ENCODE assay signal across 21 cellular contexts in the genomic region with DNA sequence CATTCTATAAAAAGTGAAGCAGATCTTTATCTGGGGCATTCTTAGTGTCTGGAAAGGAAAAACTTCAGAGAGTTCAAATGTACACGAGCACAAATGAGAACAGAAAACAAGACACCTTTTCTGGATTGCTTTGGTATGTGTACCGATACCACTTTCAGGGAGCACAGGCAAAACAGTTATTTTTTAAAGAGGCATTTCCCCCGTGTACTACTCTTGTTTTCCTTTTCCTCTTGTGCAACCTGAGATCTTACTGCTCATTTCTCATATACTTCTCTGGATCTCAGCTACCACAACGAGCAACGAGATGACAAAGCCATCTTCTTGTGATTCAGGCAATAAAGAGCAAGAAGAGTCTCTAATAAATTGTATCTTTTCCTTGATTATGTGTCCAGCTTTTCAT.
DNase-seq lines count a peak whose midpoint lies in the region; ATAC-seq and TF ChIP-seq lines count a peak whose summit lies in the region.
"Had no signal": no experiment of that assay in that cellular context is flagged by ENCODE, and none has a peak within 500 bp of the region (broad histone marks: within the 10 kb centered on the region; RNA-seq: fewer than 3 reads in every experiment).

No MANE protein-coding gene starts in this region.

- no peaks in the 10 kb centered on the region for H3F3A ChIP-seq in GM23338 (replicated peaks; ENCODE audit: low read depth)

- no peak overlapping the region for H3K9ac ChIP-seq in parathyroid adenoma

- no peaks in the 10 kb centered on the region for H3K27me3 ChIP-seq in GM23338 (ENCODE audit: insufficient read depth)
- no peaks in the 10 kb centered on the region for H3K27me3 ChIP-seq in parathyroid adenoma (ENCODE audit: control insufficient read depth, insufficient read depth, low read length)
- H3K27me3 ChIP-seq: sigmoid colon, suprapubic skin had no signal

- TF ChIP-seq CTCF in GM23338 (conservative IDR thresholded peaks at IDR 0.05; ENCODE audit: low read depth in 2 of 2) (no peak), parathyroid adenoma (IDR thresholded peaks at IDR 0.05) (no peak), GM10266 (IDR thresholded peaks at IDR 0.05; ENCODE audit: control insufficient read depth, insufficient read depth, low read depth, missing control alignments) (no peak)

- peaks cover 100% of the 10 kb centered on the region for H3K79me2 ChIP-seq in GM23338 (replicated peaks; ENCODE audit: insufficient read depth)
- peaks cover 16% of the 10 kb centered on the region for H3K79me2 ChIP-seq in parathyroid adenoma

- H3K27ac Mint-ChIP-seq in activated naive CD8-positive, alpha-beta T cell = peak overlapping the region; percentile 14
- H3K27ac Mint-ChIP-seq in activated naive CD8-positive, alpha-beta T cell treated with anti-CD3 and anti-CD28 coated beads, Interleukin-2, amount 50 U/mL, for 24 hours = no peak overlapping the region
- peak overlapping the region; percentile 72 for H3K27ac Mint-ChIP-seq in GM23338
- H3K27ac Mint-ChIP-seq: brain; T-helper 1 cell treated with Interleukin-12 subunit alpha and Interleukin-12 subunit beta and Interleukin-4 antibody, amounts not matched to agents 30 μg/mL and 1 μg/mL, for 36 hours had no signal

- H3K4me1 ChIP-seq in GM23338 (ENCODE audit: insufficient read depth) (peaks cover 100% of the 10 kb centered on the region), parathyroid adenoma (peaks cover 15% of the 10 kb centered on the region)

- H4K20me1 ChIP-seq in GM23338 (replicated peaks; ENCODE audit: insufficient read depth) = peaks cover 43% of the 10 kb centered on the region

- H3K9me3 ChIP-seq in parathyroid adenoma (ENCODE audit: control insufficient read depth, low read length) = no peaks in the 10 kb centered on the region
- H3K9me3 ChIP-seq: sigmoid colon, suprapubic skin had no signal

- DNase-seq in activated naive CD8-positive, alpha-beta T cell treated with anti-CD3 and anti-CD28 coated beads, Interleukin-2, amount 50 U/mL, for 24 hours = no peak
- no peak for DNase-seq in GM23338 (ENCODE audit: low spot score)
- DNase-seq in amniotic epithelial cell (ENCODE audit: low read depth) = peak; percentile 13
- DNase-seq in GM10266 (ENCODE audit: extremely low spot score) = no peak
- no peak for DNase-seq in mucosa of gallbladder (ENCODE audit: low spot score)
- DNase-seq in SIG-M5 (lab: John Stamatoyannopoulos, UW) = no peak
- DNase-seq: activated CD4-positive, CD25-positive, alpha-beta regulatory T cell; activated naive CD4-positive, alpha-beta T cell; Calu3; hypothalamus; Kasumi-1; NCI-H1694; NCI-H446; sigmoid colon; stimulated activated CD4-positive, alpha-beta T cell treated with anti-CD3 and anti-CD28 coated beads, Interleukin-1b, Interleukin-23, amount 100 ng/mL, for 48 hours had no signal

- H3K27me3 Mint-ChIP-seq in activated naive CD8-positive, alpha-beta T cell = no peaks in the 10 kb centered on the region
- no peaks in the 10 kb centered on the region for H3K27me3 Mint-ChIP-seq in activated naive CD8-positive, alpha-beta T cell treated with anti-CD3 and anti-CD28 coated beads, Interleukin-2, amount 50 U/mL, for 24 hours
- H3K27me3 Mint-ChIP-seq in GM23338 (ENCODE audit: insufficient read depth, low read depth, poor library complexity) = no peaks in the 10 kb centered on the region
- H3K27me3 Mint-ChIP-seq: brain had no signal

- H3K36me3 Mint-ChIP-seq in activated naive CD8-positive, alpha-beta T cell = no peaks in the 10 kb centered on the region
- peaks cover 15% of the 10 kb centered on the region for H3K36me3 Mint-ChIP-seq in activated naive CD8-positive, alpha-beta T cell treated with anti-CD3 and anti-CD28 coated beads, Interleukin-2, amount 50 U/mL, for 24 hours (ENCODE audit: low read depth)
- H3K36me3 Mint-ChIP-seq in GM23338 (ENCODE audit: low read depth) = no peaks in the 10 kb centered on the region
- H3K36me3 Mint-ChIP-seq: brain had no signal

- no peak overlapping the region for H3K27ac ChIP-seq in GM23338 (ENCODE audit: low read depth)
- no peak overlapping the region for H3K27ac ChIP-seq in parathyroid adenoma
- H3K27ac ChIP-seq: sigmoid colon, suprapubic skin had no signal

- H3K9me2 ChIP-seq in GM23338 (ENCODE audit: insufficient read depth) = no peaks in the 10 kb centered on the region

- H3K36me3 ChIP-seq in GM23338 (ENCODE audit: insufficient read depth) (no peaks in the 10 kb centered on the region), parathyroid adenoma (ENCODE audit: control insufficient read depth, insufficient read depth, low read length) (no peaks in the 10 kb centered on the region)
- H3K36me3 ChIP-seq: sigmoid colon, suprapubic skin had no signal

- H2AFZ ChIP-seq in GM23338 (no peak overlapping the region), parathyroid adenoma (no peak overlapping the region)

- H3K4me3 ChIP-seq in GM23338 (no peak overlapping the region), parathyroid adenoma (ENCODE audit: low read depth, low read length) (no peak overlapping the region)
- H3K4me3 ChIP-seq: sigmoid colon, suprapubic skin had no signal

- no peaks in the 10 kb centered on the region for H3K9me3 Mint-ChIP-seq in activated naive CD8-positive, alpha-beta T cell (ENCODE audit: low read depth)
- no peaks in the 10 kb centered on the region for H3K9me3 Mint-ChIP-seq in activated naive CD8-positive, alpha-beta T cell treated with anti-CD3 and anti-CD28 coated beads, Interleukin-2, amount 50 U/mL, for 24 hours
- no peaks in the 10 kb centered on the region for H3K9me3 Mint-ChIP-seq in GM23338
- H3K9me3 Mint-ChIP-seq: brain; T-helper 1 cell treated with Interleukin-12 subunit alpha and Interleukin-12 subunit beta and Interleukin-4 antibody, amounts not matched to agents 30 μg/mL and 1 μg/mL, for 36 hours had no signal

- H3K4me2 ChIP-seq in GM23338 (peak overlapping the region; percentile 14; the same call in 1 of the 2 replicates), parathyroid adenoma (ENCODE audit: low read length) (peak overlapping the region; percentile 5)

- H3K4me1 Mint-ChIP-seq in activated naive CD8-positive, alpha-beta T cell (ENCODE audit: low read depth) = peaks cover 88% of the 10 kb centered on the region
- peaks cover 84% of the 10 kb centered on the region for H3K4me1 Mint-ChIP-seq in activated naive CD8-positive, alpha-beta T cell treated with anti-CD3 and anti-CD28 coated beads, Interleukin-2, amount 50 U/mL, for 24 hours
- peaks cover 91% of the 10 kb centered on the region for H3K4me1 Mint-ChIP-seq in GM23338

- no peak for ATAC-seq in activated naive CD8-positive, alpha-beta T cell treated with anti-CD3 and anti-CD28 coated beads, Interleukin-2, amount 50 U/mL, for 24 hours
- ATAC-seq in GM23338 = no peak
- ATAC-seq: Right ventricle myocardium inferior had no signal

- H3K4me3 Mint-ChIP-seq in activated naive CD8-positive, alpha-beta T cell = no peak overlapping the region
- no peak overlapping the region for H3K4me3 Mint-ChIP-seq in activated naive CD8-positive, alpha-beta T cell treated with anti-CD3 and anti-CD28 coated beads, Interleukin-2, amount 50 U/mL, for 24 hours
- no peak overlapping the region for H3K4me3 Mint-ChIP-seq in GM23338
- H3K4me3 Mint-ChIP-seq: brain; T-helper 1 cell treated with Interleukin-12 subunit alpha and Interleukin-12 subunit beta and Interleukin-4 antibody, amounts not matched to agents 30 μg/mL and 1 μg/mL, for 36 hours had no signal

TF ChIP-seq in GM23338, 12 proteins besides CTCF, POLR2A, EP300 and RAD21 (continues in another document):
- no peak for TF ChIP-seq NANOG (IDR thresholded peaks at IDR 0.05; ENCODE audit: borderline replicate concordance)
- TF ChIP-seq, protein P1, sequence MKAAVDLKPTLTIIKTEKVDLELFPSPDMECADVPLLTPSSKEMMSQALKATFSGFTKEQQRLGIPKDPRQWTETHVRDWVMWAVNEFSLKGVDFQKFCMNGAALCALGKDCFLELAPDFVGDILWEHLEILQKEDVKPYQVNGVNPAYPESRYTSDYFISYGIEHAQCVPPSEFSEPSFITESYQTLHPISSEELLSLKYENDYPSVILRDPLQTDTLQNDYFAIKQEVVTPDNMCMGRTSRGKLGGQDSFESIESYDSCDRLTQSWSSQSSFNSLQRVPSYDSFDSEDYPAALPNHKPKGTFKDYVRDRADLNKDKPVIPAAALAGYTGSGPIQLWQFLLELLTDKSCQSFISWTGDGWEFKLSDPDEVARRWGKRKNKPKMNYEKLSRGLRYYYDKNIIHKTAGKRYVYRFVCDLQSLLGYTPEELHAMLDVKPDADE (IDR thresholded peaks at IDR 0.05) = no peak
- TF ChIP-seq ZNF114 (CRISPR knock-in tag; IDR thresholded peaks at IDR 0.05) = no peak
- TF ChIP-seq POLR2AphosphoS5 (IDR thresholded peaks at IDR 0.05; ENCODE audit: low read depth) = no peak
- no peak for TF ChIP-seq STAT1 (IDR thresholded peaks at IDR 0.05; ENCODE audit: unreplicated experiment)
